In genomic region chr20:49891486-49891885, GRCh38 we compare ENCODE assay signal across 22 cellular contexts. TPM values are rescaled to one million over a fixed set of nuclear protein-coding genes. Genes with fewer than 3 reads are reported as not detected.
DNase-seq lines count a peak whose midpoint lies in the region; TF ChIP-seq lines count a peak whose summit lies in the region.
"Had no signal": no experiment of that assay in that cellular context is flagged by ENCODE, and none has a peak within 500 bp of the region (broad histone marks: within the 10 kb centered on the region; RNA-seq: fewer than 3 reads in every experiment).

No MANE protein-coding gene starts in this region.

- H2BK12ac ChIP-seq in neuronal stem cell (ENCODE audit: low read length) = no peak overlapping the region

- no peak overlapping the region for H4K91ac ChIP-seq in neuronal stem cell (ENCODE audit: low read depth, low read length, poor library complexity)

- H3K79me1 ChIP-seq in neuronal stem cell (ENCODE audit: low read depth, low read length) = no peaks in the 10 kb centered on the region

- POLR2A ChIA-PET in AG04450 (lab: Yijun Ruan, JAX) = no interaction called here

- H3K9ac ChIP-seq in neuronal stem cell (ENCODE audit: low read depth, low read length, poor library complexity) = no peak overlapping the region
- H3K9ac ChIP-seq: GM23248 had no signal

- no peak overlapping the region for H3K4me3 ChIP-seq in AG04450 (ENCODE audit: low read depth, low read length)
- H3K4me3 ChIP-seq in coronary artery = no peak overlapping the region
- no peak overlapping the region for H3K4me3 ChIP-seq in neuronal stem cell (ENCODE audit: low read length in 2 of 2)
- H3K4me3 ChIP-seq: GM23248, lower lobe of right lung, ovary, right lobe of liver, thyroid gland had no signal

- peaks cover 1 to 9% of the 10 kb centered on the region in 2 donors for H3K36me3 ChIP-seq in neuronal stem cell (replicated peaks in 1 of 2; ENCODE audit: control insufficient read depth in 2 of 2, insufficient read depth in 2 of 2, low read length in 2 of 2)
- H3K36me3 ChIP-seq: ovary, right lobe of liver had no signal

- H3K4ac ChIP-seq in neuronal stem cell (ENCODE audit: low read length) = no peak overlapping the region

- no peak overlapping the region for H2BK15ac ChIP-seq in neuronal stem cell (ENCODE audit: low read length)

- CTCF ChIA-PET in AG04450 (lab: Charles Lee) = interaction anchor here (2.5 kb wide), 1 partner anchor 45 kb away, joined by 12 read pairs; no protein-coding TSS in a partner anchor

- peaks cover 22 to 49% of the 10 kb centered on the region in 2 donors for H3K4me1 ChIP-seq in neuronal stem cell (ENCODE audit: control insufficient read depth in 2 of 2, insufficient read depth in 1 of 2, low read depth in 1 of 2, low read length in 2 of 2)

- H2BK120ac ChIP-seq in neuronal stem cell (ENCODE audit: low read depth, low read length) = no peak overlapping the region

- no peak overlapping the region for H3K4me2 ChIP-seq in neuronal stem cell (ENCODE audit: insufficient read depth, low read length, poor library complexity, severe bottlenecking)

- no peaks in the 10 kb centered on the region for H3K27me3 ChIP-seq in AG04450 (ENCODE audit: control insufficient read depth, insufficient read depth, low read length)
- H3K27me3 ChIP-seq in neuronal stem cell (ENCODE audit: control insufficient read depth in 3 of 3, insufficient read depth in 3 of 3, low read depth in 1 of 3, low read length in 3 of 3) = no peaks in the 10 kb centered on the region
- H3K27me3 ChIP-seq: ovary, right lobe of liver, thyroid gland had no signal

- peaks cover 0 to 2% (median 0%) of the 10 kb centered on the region in 7 donors for H3K9me3 Mint-ChIP-seq in CD14-positive monocyte
- H3K9me3 Mint-ChIP-seq: CD8-positive, alpha-beta T cell had no signal

- peak overlapping the region; percentile 51 for H2AFZ ChIP-seq in neuronal stem cell (ENCODE audit: low read length)
- H2AFZ ChIP-seq: GM23248 had no signal

- DNase-seq in AG04450 (ENCODE audit: low read depth, low spot score) (no peak), CD14-positive monocyte (ENCODE audit: low spot score) (peak; percentile 36), coronary artery (ENCODE audit: low spot score) (peak; percentile 62), neuronal stem cell (ENCODE audit: low spot score) (no peak), erythroblast (lab: John Stamatoyannopoulos, UW) (no peak), NCI-H82 (lab: John Stamatoyannopoulos, UW) (no peak), dermis blood vessel endothelial cell (no peak), amygdala (lab: John Stamatoyannopoulos, UW) (no peak)
- DNase-seq: activated CD4-positive, alpha-beta T cell treated with anti-CD3 and anti-CD28 coated beads for 1 hour; amniotic stem cell; CD8-positive, alpha-beta T cell; central memory CD4-positive, alpha-beta T cell; foreskin melanocyte; GM23248; Karpas-422; NCI-H187 treated with DMSO at 0.1 percent for 48 hours; NCI-H748 treated with DMSO at 0.1 percent for 48 hours; SHP77 treated with DMSO at 0.1 percent for 48 hours had no signal

- no peak overlapping the region for H3K4me3 Mint-ChIP-seq in CD14-positive monocyte
- H3K4me3 Mint-ChIP-seq: CD8-positive, alpha-beta T cell had no signal

- peaks cover 18 to 32% of the 10 kb centered on the region in 2 donors for H3K36me3 Mint-ChIP-seq in CD14-positive monocyte

- no CpG with 5 or more reads among the region's 11 CpGs for WGBS in neuronal stem cell (ENCODE audit: extremely low coverage in 2 of 2, insufficient read length in 2 of 2, insufficient replicate concordance in 1 of 2), 2 donors

- H3K27me3 Mint-ChIP-seq in CD14-positive monocyte (ENCODE audit: low read depth in 3 of 3) = no peaks in the 10 kb centered on the region

- H3K9me3 ChIP-seq in AG04450 (ENCODE audit: control insufficient read depth, insufficient read depth, low read length) (no peaks in the 10 kb centered on the region; the same call in 1 of the 2 replicates), neuronal stem cell (replicated peaks in 1 of 2; ENCODE audit: control insufficient read depth in 2 of 2, insufficient read depth in 1 of 2, low read depth in 1 of 2, low read length in 2 of 2) (no peaks in the 10 kb centered on the region)
- H3K9me3 ChIP-seq: lower lobe of right lung, ovary, right lobe of liver, thyroid gland had no signal

- no peak overlapping the region for H3K14ac ChIP-seq in neuronal stem cell (ENCODE audit: low read length)

- no peak overlapping the region for H2AK5ac ChIP-seq in neuronal stem cell (ENCODE audit: low read depth, low read length)

- peak overlapping the region; percentile 41 for H2BK5ac ChIP-seq in neuronal stem cell (ENCODE audit: low read length)

- peaks cover 87% of the 10 kb centered on the region for H3K4me1 Mint-ChIP-seq in CD14-positive monocyte

- intact Hi-C loops in CD14-positive monocyte (cut with micrococcal nuclease) = no loop called here

- H3K18ac ChIP-seq in neuronal stem cell (ENCODE audit: low read length) = peak overlapping the region; percentile 41

- H3K23ac ChIP-seq in neuronal stem cell (ENCODE audit: low read depth, low read length, poor library complexity) = peak overlapping the region; percentile 10

- no peak for TF ChIP-seq CTCF in AG04450 (IDR thresholded peaks at IDR 0.05; ENCODE audit: low read depth, low read length)
- TF ChIP-seq CTCF in CD14-positive monocyte (IDR thresholded peaks at IDR 0.05) = no peak
- TF ChIP-seq CTCF in coronary artery (IDR thresholded peaks at IDR 0.05) = no peak

- H3K27ac ChIP-seq in AG04450 (ENCODE audit: low read depth, low read length) (peak overlapping the region; percentile 2), coronary artery (no peak overlapping the region), neuronal stem cell (replicated peaks; ENCODE audit: low read length) (peak overlapping the region; percentile 29)
- H3K27ac ChIP-seq: GM23248, lower lobe of right lung had no signal

- H4K8ac ChIP-seq in neuronal stem cell (ENCODE audit: low read depth, low read length) = no peak overlapping the region

- H3K27ac Mint-ChIP-seq in CD14-positive monocyte = peak overlapping the region; percentile 60 to 87 (median 80)
- H3K27ac Mint-ChIP-seq: CD8-positive, alpha-beta T cell had no signal

- TF ChIP-seq POLR2A in erythroblast (IDR thresholded peaks at IDR 0.05; ENCODE audit: low read length) = no peak

RNA-seq across cellular contexts. Expression of gene SPATA2, which starts 23.8 kb away (rescaled TPM):
- polyA plus RNA-seq in AG04450 (2011; rRNA removed) = 4.3 and 4.7 TPM in 2 replicates
- polyA minus RNA-seq in AG04450 (2011; rRNA and poly(A)+ RNA removed) = 4.5 and 5.2 TPM in 2 replicates
- polyA plus RNA-seq in CD14-positive monocyte = 1 to 10 TPM; 1.9 to 3.9 TPM
- 9.3 TPM for polyA plus RNA-seq in neuronal stem cell (2013, experiment 1 of 2)
- polyA plus RNA-seq in neuronal stem cell (2013, experiment 2 of 2) = 9.3 TPM
- total RNA-seq in dermis blood vessel endothelial cell = 1.2 and 2.4 TPM in 2 replicates

RNA-seq across cellular contexts. Expression of gene RNF114, which starts 44.7 kb away (rescaled TPM):
- polyA plus RNA-seq in AG04450 (2011; rRNA removed) (69.6 and 87.4 TPM in 2 replicates), CD14-positive monocyte (100 to 1,000 TPM; 146 to 164 TPM)
- polyA minus RNA-seq in AG04450 (2011; rRNA and poly(A)+ RNA removed) = 61.3 and 72.9 TPM in 2 replicates
- 37.2 TPM for polyA plus RNA-seq in neuronal stem cell (2013, experiment 1 of 2)
- 37.0 TPM for polyA plus RNA-seq in neuronal stem cell (2013, experiment 2 of 2)
- 69.4 and 169 TPM in 2 replicates for total RNA-seq in dermis blood vessel endothelial cell

Comparison
In these comparisons a context has a peak if more than half of its experiments do, and no peak if none do; other contexts are left out.
1. DNase-seq: peak in CD14-positive monocyte (single experiment) and coronary artery (single experiment); none in AG04450 (single experiment), neuronal stem cell (single experiment), erythroblast (0 of 2), NCI-H82 (single experiment), dermis blood vessel endothelial cell (single experiment) and amygdala (0 of 56).
2. H3K27ac ChIP-seq: peak in AG04450 (single experiment) and neuronal stem cell (single experiment); none in coronary artery (0 of 2).